ENCODE assay signal across 1 cellular context in the genomic region with DNA sequence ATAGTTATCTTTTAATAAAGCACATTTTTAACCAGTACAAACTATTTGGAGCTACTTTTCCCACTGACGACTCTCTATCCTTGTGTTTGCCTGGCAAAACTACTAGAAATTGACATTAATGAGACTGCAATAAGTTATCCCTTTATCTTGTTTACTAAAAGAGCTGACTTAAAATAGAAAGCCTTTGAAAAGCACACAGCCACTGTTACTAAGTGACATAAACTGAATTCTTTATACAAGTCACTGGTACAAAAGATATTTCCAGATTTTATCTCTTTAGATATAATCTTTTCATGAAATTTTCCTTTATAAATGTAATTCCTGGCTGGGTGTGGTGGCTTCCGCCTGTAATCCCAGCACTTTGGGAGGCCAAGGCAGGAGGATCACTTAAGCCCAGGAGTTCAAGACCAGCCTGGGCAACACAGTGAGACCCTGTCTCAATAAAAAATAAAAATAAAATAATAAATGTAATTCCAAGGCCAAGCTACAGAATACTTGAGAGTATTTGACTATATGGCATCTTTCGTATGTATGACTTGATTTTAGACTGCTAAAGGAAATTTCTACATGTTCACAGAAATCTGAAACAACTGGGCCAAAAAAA.
TF ChIP-seq lines count a peak whose summit lies in the region.

No MANE protein-coding gene starts in this region.

TF ChIP-seq in K562, 482 proteins besides CTCF, POLR2A, EP300 and RAD21 (continued from another document):
- TF ChIP-seq, protein P1, sequence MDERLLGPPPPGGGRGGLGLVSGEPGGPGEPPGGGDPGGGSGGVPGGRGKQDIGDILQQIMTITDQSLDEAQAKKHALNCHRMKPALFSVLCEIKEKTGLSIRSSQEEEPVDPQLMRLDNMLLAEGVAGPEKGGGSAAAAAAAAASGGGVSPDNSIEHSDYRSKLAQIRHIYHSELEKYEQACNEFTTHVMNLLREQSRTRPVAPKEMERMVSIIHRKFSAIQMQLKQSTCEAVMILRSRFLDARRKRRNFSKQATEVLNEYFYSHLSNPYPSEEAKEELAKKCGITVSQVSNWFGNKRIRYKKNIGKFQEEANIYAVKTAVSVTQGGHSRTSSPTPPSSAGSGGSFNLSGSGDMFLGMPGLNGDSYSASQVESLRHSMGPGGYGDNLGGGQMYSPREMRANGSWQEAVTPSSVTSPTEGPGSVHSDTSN (CRISPR knock-in tag; IDR thresholded peaks at IDR 0.05; ENCODE audit: low read depth), result no peak
- TF ChIP-seq, protein P1 (tag; conservative IDR thresholded peaks at IDR 0.05; ENCODE audit: low read depth), result 0 out of 2 replicates have a peak, but pooled peaks have one; percentile 13
- TF ChIP-seq FOXK2 (conservative IDR thresholded peaks at IDR 0.05 in 1 of 2, IDR thresholded peaks at IDR 0.05 in 1 of 2; ENCODE audit: low read depth in 2 of 2), result peak in 1 of 2 experiments; percentile 32; a peak in 1 of 4 replicates
- TF ChIP-seq U2AF1 (optimal IDR thresholded peaks at IDR 0.05; ENCODE audit: low read depth, low read length), result no peak
- TF ChIP-seq GABPB2 (CRISPR knock-in tag; conservative IDR thresholded peaks at IDR 0.05), result no peak
- TF ChIP-seq GATAD2B (IDR thresholded peaks at IDR 0.05; ENCODE audit: borderline replicate concordance), result peak; percentile 34; the same call in 1 of the 2 replicates
- peak; percentile 42; the same call in 1 of the 2 replicates for TF ChIP-seq DMBX1 (CRISPR knock-in tag; IDR thresholded peaks at IDR 0.05; ENCODE audit: borderline replicate concordance)
- peak; percentile 36 for TF ChIP-seq RBM25 (IDR thresholded peaks at IDR 0.05; ENCODE audit: low read depth, low read length, severe bottlenecking)
- peak; percentile 69 for TF ChIP-seq ZNF121 (CRISPR knock-in tag; conservative IDR thresholded peaks at IDR 0.05)
- TF ChIP-seq DPF2 (IDR thresholded peaks at IDR 0.05), result 0 out of 2 replicates have a peak, but pooled peaks have one; percentile 13
